Comparison of ENCODE assay signal across 8 cellular contexts in the genomic region with DNA sequence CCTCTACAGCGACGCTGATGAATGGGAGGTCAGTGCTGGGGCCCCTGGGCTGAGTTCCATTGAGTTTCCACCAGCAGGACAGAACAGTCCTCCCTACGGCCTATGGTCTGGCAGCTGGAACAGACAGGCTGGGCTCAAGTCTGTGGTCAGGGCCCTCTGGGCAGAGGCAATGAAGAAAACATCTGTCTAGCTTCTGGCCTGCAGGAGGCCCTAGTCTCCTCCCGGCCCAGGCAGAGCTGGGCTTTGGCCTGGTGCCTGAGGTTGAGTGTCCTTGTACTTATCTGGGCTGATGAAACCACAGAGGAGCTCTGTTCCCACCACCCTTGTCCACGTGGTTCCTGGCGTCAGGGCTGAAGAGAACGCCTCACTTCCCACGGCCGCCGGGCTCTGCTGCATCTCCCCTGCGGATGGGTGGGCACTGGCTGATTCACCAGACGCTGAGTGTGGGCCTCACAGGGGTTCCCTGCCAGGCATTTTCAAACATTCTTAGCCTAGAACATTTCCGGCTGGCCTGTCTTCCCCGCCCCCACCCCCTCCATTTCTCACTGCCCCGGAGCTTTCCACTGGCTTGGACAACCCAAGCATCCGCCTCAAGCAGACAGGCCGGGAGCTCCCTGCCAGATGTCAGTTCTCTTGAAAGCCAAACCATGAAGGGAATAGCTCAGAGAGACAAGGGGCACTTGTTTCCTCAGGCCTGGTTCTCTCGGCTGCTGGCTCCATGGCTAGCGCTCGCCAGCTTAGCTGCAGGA. TPM values are rescaled to one million over a fixed set of nuclear protein-coding genes. Genes with fewer than 3 reads are reported as not detected.
DNase-seq lines count a peak whose midpoint lies in the region; ATAC-seq and TF ChIP-seq lines count a peak whose summit lies in the region.

No MANE protein-coding gene starts in this region.

- H3K27me3 ChIP-seq in KMS-11 (ENCODE audit: insufficient read depth, low read depth) (no peaks in the 10 kb centered on the region), heart right ventricle (no peaks in the 10 kb centered on the region)

- peak overlapping the region; percentile 57; the same call in 1 of the 2 replicates for H2AFZ ChIP-seq in KMS-11 (ENCODE audit: low read depth)

- H3K9me3 ChIP-seq in heart right ventricle, result no peaks in the 10 kb centered on the region

- H3K4me3 ChIP-seq in KMS-11 (IDR thresholded peaks at IDR 0.05; ENCODE audit: insufficient read depth, low read depth, low read length) (no peak overlapping the region), heart right ventricle (peak overlapping the region in 4 of 10 donors; percentile 12 to 32 (median 27))

- H3K27ac ChIP-seq in KMS-11 (peak overlapping the region; percentile 86), adipose tissue (ENCODE audit: low read depth, low read length) (peak overlapping the region; percentile 67), heart right ventricle (peak overlapping the region; percentile 82 to 98 (median 92))

- H3K9ac ChIP-seq in KMS-11, result peak overlapping the region; percentile 43; the same call in 1 of the 2 replicates

- H3K4me1 ChIP-seq in KMS-11 (ENCODE audit: low read depth, poor library complexity, severe bottlenecking) (peaks cover 93% of the 10 kb centered on the region), heart right ventricle (peaks cover 50 to 92% (median 70%) of the 10 kb centered on the region in 9 donors)

- intact Hi-C loops in heart right ventricle (cut with DNase I), result loop anchor here in 7 of 10 donors (1.0 to 5.0 kb wide), 5 partner anchors 14 to 161 kb away; a partner anchor contains a TSS

- H3K36me3 ChIP-seq in KMS-11 (ENCODE audit: insufficient read depth) (no peaks in the 10 kb centered on the region), heart right ventricle (peaks cover 0 to 10% (median 0%) of the 10 kb centered on the region in 9 donors)

- no peaks in the 10 kb centered on the region for H3K79me2 ChIP-seq in KMS-11 (ENCODE audit: insufficient read depth, low read depth)

- no peaks in the 10 kb centered on the region for H4K20me1 ChIP-seq in KMS-11 (ENCODE audit: insufficient read depth)

- TF ChIP-seq CTCF in GM12874 (IDR thresholded peaks at IDR 0.05; ENCODE audit: insufficient read depth, low read depth, low read length), result peak; percentile 45; the same call in 1 of the 2 replicates
- TF ChIP-seq CTCF in KMS-11 (conservative IDR thresholded peaks at IDR 0.05; ENCODE audit: low read depth, low read length), result no peak
- peak; percentile 30 to 81 (median 53) for TF ChIP-seq CTCF in heart right ventricle (IDR thresholded peaks at IDR 0.05)

- peak overlapping the region; percentile 94 for H3K4me2 ChIP-seq in KMS-11

- DNase-seq in heart right ventricle (peak; percentile 95 to 98), pulmonary artery endothelial cell (ENCODE audit: low read depth, low spot score) (peak; percentile 94), NCI-H146 treated with DMSO at 0.1 percent for 48 hours (lab: John Stamatoyannopoulos, UW; ENCODE audit: unreplicated experiment) (no peak)
- no peak for DNase-seq in activated CD8-positive, alpha-beta memory T cell treated with anti-CD3 and anti-CD28 coated beads for 24 hours

- ATAC-seq in GM21723 (IDR thresholded peaks at IDR 0.05; ENCODE audit: unreplicated experiment), result peak; percentile 26
- ATAC-seq in heart right ventricle, result peak; percentile 83 to 95 (median 92)

- 15 to 21% (median 21%) methylated on average over 20 of the region's 20 CpGs for WGBS in adipose tissue, 3 donors
- 4 to 5% methylated on average over 20 of the region's 20 CpGs for WGBS in heart right ventricle, 2 donors

RNA-seq across cellular contexts. Expression of a gene that starts 20.3 kb away (rescaled TPM):
- 10 to 100 TPM; 11.1 to 25.0 (median 19.1) TPM for polyA plus RNA-seq in adipose tissue
- 10 to 100 TPM in 1 of 10 donors, 1 to 10 TPM in 9; 3.6 to 11.0 (median 5.8) TPM for total RNA-seq in heart right ventricle
- polyA plus RNA-seq in heart right ventricle, result 10 to 100 TPM in 1 of 2 donors, 1 to 10 TPM in 1; 9.9 to 14.6 TPM
- 8.4 and 11.8 TPM in 2 replicates for total RNA-seq in pulmonary artery endothelial cell

RNA-seq across cellular contexts. Expression of a gene that starts 48.3 kb away (rescaled TPM):
- polyA plus RNA-seq in adipose tissue (10 to 100 TPM in 1 of 3 donors, 1 to 10 TPM in 2; 1.5 to 49.1 (median 2.8) TPM), heart right ventricle (1 to 10 TPM in 1 of 2 donors, under 1 TPM in 1; 0.73 to 5.3 TPM)
- total RNA-seq in heart right ventricle (1 to 10 TPM in 9 of 10 donors, under 1 TPM in 1; 0.55 to 7.5 (median 3.8) TPM), pulmonary artery endothelial cell (3.5 and 5.9 TPM in 2 replicates)

Comparison
In these comparisons a context has a peak if more than half of its experiments do, and no peak if none do; other contexts are left out.
1. DNase-seq: peak in heart right ventricle (2 of 2) and pulmonary artery endothelial cell (single experiment); none in NCI-H146 treated with DMSO at 0.1 percent for 48 hours (single experiment) and activated CD8-positive, alpha-beta memory T cell treated with anti-CD3 and anti-CD28 coated beads for 24 hours (single experiment).
2. Peak in every context shown above with its lines, with median percentiles within 50 percentile points of each other: H3K27ac ChIP-seq.